ENCODE assay signal across 17 cellular contexts in genomic region chr11:77176996-77177395, GRCh38. TPM values are rescaled to one million over a fixed set of nuclear protein-coding genes. Genes with fewer than 3 reads are reported as not detected.
DNase-seq lines count a peak whose midpoint lies in the region; ATAC-seq lines count a peak whose summit lies in the region.
"Had no signal": no experiment of that assay in that cellular context is flagged by ENCODE, and none has a peak within 500 bp of the region (broad histone marks: within the 10 kb centered on the region; RNA-seq: fewer than 3 reads in every experiment).

No MANE protein-coding gene starts in this region.

- H3K4me2 ChIP-seq in mesendoderm (ENCODE audit: low read length): no peak overlapping the region

- no peak overlapping the region for H2BK15ac ChIP-seq in mesendoderm (replicated peaks; ENCODE audit: low read depth)

- no peak overlapping the region for H4K8ac ChIP-seq in mesendoderm (ENCODE audit: low read depth, low read length)

- no peak overlapping the region for H2AK5ac ChIP-seq in mesendoderm (ENCODE audit: low read length)

- peak overlapping the region; percentile 25 for H3K56ac ChIP-seq in mesendoderm (ENCODE audit: low read length)

- no peak overlapping the region for H3K18ac ChIP-seq in mesendoderm (ENCODE audit: low read length)

- H4K5ac ChIP-seq in mesendoderm (ENCODE audit: low read length): no peak overlapping the region

- H3K4me1 ChIP-seq in mesendoderm (ENCODE audit: control insufficient read depth, low read depth, low read length): peaks cover 9% of the 10 kb centered on the region

- H3K4me3 Mint-ChIP-seq in dendritic cell treated with granulocyte-macrophage colony-stimulating factor and Interleukin-4, amounts not matched to agents 40 ng/mL and 50 ng/mL, for 4 days: no peak overlapping the region
- H3K4me3 Mint-ChIP-seq in activated T-cell treated with anti-CD3 and anti-CD28 coated beads, Interleukin-2, amount 50 U/mL, for 24 hours: no peak overlapping the region
- H3K4me3 Mint-ChIP-seq: B cell; CD4-positive, alpha-beta T cell had no signal

- no peak overlapping the region for H3K4ac ChIP-seq in mesendoderm (ENCODE audit: low read depth, low read length)

- no peak overlapping the region for H3K23ac ChIP-seq in mesendoderm (ENCODE audit: low read length)

- no peak overlapping the region for H2BK120ac ChIP-seq in mesendoderm (ENCODE audit: low read depth, low read length)

- no peaks in the 10 kb centered on the region for H3K79me1 ChIP-seq in mesendoderm (ENCODE audit: low read length)

- H3K27me3 Mint-ChIP-seq in dendritic cell treated with granulocyte-macrophage colony-stimulating factor and Interleukin-4, amounts not matched to agents 40 ng/mL and 50 ng/mL, for 4 days: peaks cover 9% of the 10 kb centered on the region
- no peaks in the 10 kb centered on the region for H3K27me3 Mint-ChIP-seq in activated T-cell treated with anti-CD3 and anti-CD28 coated beads, Interleukin-2, amount 50 U/mL, for 24 hours
- H3K27me3 Mint-ChIP-seq: B cell; CD4-positive, alpha-beta T cell had no signal

- WGBS in mesendoderm (ENCODE audit: extremely low coverage, insufficient coverage, low lambda C conversion rate): no CpG with 5 or more reads among the region's 9 CpGs

- no peak overlapping the region for H2BK5ac ChIP-seq in mesendoderm (ENCODE audit: low read length)

- no peak overlapping the region for H3K4me3 ChIP-seq in mesendoderm (ENCODE audit: low read length)
- H3K4me3 ChIP-seq: HAP-1 had no signal

- no peaks in the 10 kb centered on the region for H3K79me2 ChIP-seq in mesendoderm (ENCODE audit: control insufficient read depth, insufficient read depth, low read length)

- DNase-seq in left ventricle myocardium superior (peak; percentile 1), left cardiac atrium (no peak), mesendoderm (no peak), NCI-H526 (lab: John Stamatoyannopoulos, UW) (no peak), mesenteric fat pad (ENCODE audit: low spot score) (no peak)
- no peak for DNase-seq in activated T-cell treated with anti-CD3 and anti-CD28 coated beads, Interleukin-2, amount 50 U/mL, for 24 hours
- DNase-seq: Caco-2; CD4-positive, alpha-beta T cell; DMS153; DND-41; EL had no signal

- H3K9me3 Mint-ChIP-seq in dendritic cell treated with granulocyte-macrophage colony-stimulating factor and Interleukin-4, amounts not matched to agents 40 ng/mL and 50 ng/mL, for 4 days: no peaks in the 10 kb centered on the region
- H3K9me3 Mint-ChIP-seq in activated T-cell treated with anti-CD3 and anti-CD28 coated beads, Interleukin-2, amount 50 U/mL, for 24 hours: peaks cover 3% of the 10 kb centered on the region

- no peaks in the 10 kb centered on the region for H3K27me3 ChIP-seq in mesendoderm (ENCODE audit: insufficient read depth, low read length, poor library complexity)

- H3K36me3 Mint-ChIP-seq in dendritic cell treated with granulocyte-macrophage colony-stimulating factor and Interleukin-4, amounts not matched to agents 40 ng/mL and 50 ng/mL, for 4 days (ENCODE audit: low read depth): peaks cover 29% of the 10 kb centered on the region
- H3K36me3 Mint-ChIP-seq in activated T-cell treated with anti-CD3 and anti-CD28 coated beads, Interleukin-2, amount 50 U/mL, for 24 hours (ENCODE audit: low read depth): no peaks in the 10 kb centered on the region

- H3K27ac Mint-ChIP-seq in dendritic cell treated with granulocyte-macrophage colony-stimulating factor and Interleukin-4, amounts not matched to agents 40 ng/mL and 50 ng/mL, for 4 days: peak overlapping the region; percentile 89
- no peak overlapping the region for H3K27ac Mint-ChIP-seq in activated T-cell treated with anti-CD3 and anti-CD28 coated beads, Interleukin-2, amount 50 U/mL, for 24 hours
- H3K27ac Mint-ChIP-seq: B cell; CD4-positive, alpha-beta T cell had no signal

- peaks cover 42% of the 10 kb centered on the region for H3K4me1 Mint-ChIP-seq in dendritic cell treated with granulocyte-macrophage colony-stimulating factor and Interleukin-4, amounts not matched to agents 40 ng/mL and 50 ng/mL, for 4 days (ENCODE audit: low read depth)
- no peaks in the 10 kb centered on the region for H3K4me1 Mint-ChIP-seq in activated T-cell treated with anti-CD3 and anti-CD28 coated beads, Interleukin-2, amount 50 U/mL, for 24 hours (ENCODE audit: low read depth)

- intact Hi-C loops in left ventricle myocardium superior (cut with micrococcal nuclease): no loop called here
- intact Hi-C loops in left cardiac atrium (cut with DNase I): no loop called here
- intact Hi-C loops in dendritic cell treated with granulocyte-macrophage colony-stimulating factor and Interleukin-4, amounts not matched to agents 40 ng/mL and 50 ng/mL, for 4 days (cut with micrococcal nuclease): no loop called here

- ATAC-seq in left ventricle myocardium superior (no peak), left cardiac atrium (no peak)
- ATAC-seq: HepG2 had no signal

- H3K9ac ChIP-seq in mesendoderm (ENCODE audit: low read length): no peak overlapping the region

- H3K27ac ChIP-seq in mesendoderm (ENCODE audit: low read depth, low read length): no peak overlapping the region
- H3K27ac ChIP-seq: C4-2B had no signal

- no peaks in the 10 kb centered on the region for H3K36me3 ChIP-seq in mesendoderm (ENCODE audit: control insufficient read depth, insufficient read depth, low read length)
- H3K36me3 ChIP-seq: HAP-1 had no signal

RNA-seq across cellular contexts. Expression of gene MYO7A, which starts 49.0 kb away (rescaled TPM):
- 4.6 TPM for total RNA-seq in left ventricle myocardium superior
- 10 to 100 TPM in 1 of 2 donors, 1 to 10 TPM in 1; 7.5 to 11.1 TPM for total RNA-seq in left cardiac atrium
- 0.51 TPM for polyA plus RNA-seq in mesendoderm (2013, experiment 1 of 2)
- polyA plus RNA-seq in mesendoderm (2013, experiment 2 of 2): 0.49 TPM
- total RNA-seq in mesenteric fat pad: 23.2 TPM
- total RNA-seq: A172 had no signal
